In the genomic region with DNA sequence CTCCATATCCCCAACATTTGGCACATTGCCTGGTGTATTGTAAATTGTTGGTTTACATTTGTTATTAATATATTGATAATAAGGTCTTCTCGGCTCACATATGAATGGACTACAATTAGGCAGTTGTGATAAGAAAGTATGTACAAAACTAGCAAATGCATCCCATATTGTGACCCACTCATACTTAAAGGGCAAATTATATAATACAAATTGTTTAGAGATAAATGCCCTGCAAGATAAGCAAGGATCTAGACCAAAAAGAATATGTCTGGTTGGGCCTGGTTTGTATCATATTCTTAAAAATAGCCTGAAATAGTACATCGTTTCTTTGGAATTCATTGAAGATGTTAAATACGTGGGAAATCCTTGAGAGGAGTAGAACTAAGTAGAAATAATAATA, we compare ENCODE assay signal across 31 cellular contexts.
A peak's percentile ranks its signal among the peaks of the same experiment; 100 is the strongest.
DNase-seq lines count a peak whose midpoint lies in the region; ATAC-seq and TF ChIP-seq lines count a peak whose summit lies in the region.
"Had no signal": no experiment of that assay in that cellular context is flagged by ENCODE, and none has a peak within 500 bp of the region (broad histone marks: within the 10 kb centered on the region; RNA-seq: fewer than 3 reads in every experiment).

No MANE protein-coding gene starts in this region.

- DNase-seq in SK-N-SH (peak; percentile 27), NOMO-1 treated with DMSO at 0.1 percent for 48 hours (lab: John Stamatoyannopoulos, UW; ENCODE audit: unreplicated experiment) (no peak)
- DNase-seq: 8988T; ACHN; AML-193; BE2C; C1 segment of cervical spinal cord; Caco-2; Calu3; CD4-positive, alpha-beta memory T cell; CD4-positive, alpha-beta T cell; CD4-positive, CD25-positive, alpha-beta regulatory T cell; CD8-positive, alpha-beta memory T cell; CD8-positive, alpha-beta T cell; COR-L47; DMS 273 treated with DMSO at 0.1 percent for 48 hours; DMS153; DMS53; DMS79; DMS79 treated with DMSO at 0.1 percent for 48 hours; DND-41; EL had no signal

- ATAC-seq in SK-N-SH treated with all-trans-retinoic acid at 6 μM for 48 hours (no peak), HG03378 (IDR thresholded peaks at IDR 0.05; ENCODE audit: unreplicated experiment) (no peak), GM19023 (IDR thresholded peaks at IDR 0.05; ENCODE audit: unreplicated experiment) (no peak)
- ATAC-seq: A549; CD8-positive, alpha-beta T cell had no signal

- H3K9me3 ChIP-seq in SK-N-SH (no peaks in the 10 kb centered on the region), parathyroid adenoma (ENCODE audit: control insufficient read depth, low read length) (no peaks in the 10 kb centered on the region)
- H3K9me3 ChIP-seq: A549; BLaER1; BLaER1 treated with 17β-estradiol and CSF1 and Interleukin-3, amounts not matched to agents 10 nM and 100 nM had no signal

- POLR2A ChIA-PET in SK-N-SH (lab: Yijun Ruan, JAX), result no interaction called here

- H3K36me3 ChIP-seq in SK-N-SH (replicated peaks in 1 of 2; ENCODE audit: control insufficient read depth in 1 of 2, insufficient read depth in 2 of 2, low read length in 1 of 2) (no peaks in the 10 kb centered on the region), parathyroid adenoma (ENCODE audit: control insufficient read depth, insufficient read depth, low read length) (no peaks in the 10 kb centered on the region)
- H3K36me3 ChIP-seq: BE2C; BLaER1; BLaER1 treated with 17β-estradiol and CSF1 and Interleukin-3, amounts not matched to agents 10 nM and 100 nM had no signal

- H3F3A ChIP-seq in SK-N-SH (replicated peaks; ENCODE audit: insufficient read depth), result no peaks in the 10 kb centered on the region

- H3K4me3 ChIP-seq in SK-N-SH (ENCODE audit: low read depth in 2 of 2, low read length in 1 of 2) (no peak overlapping the region), parathyroid adenoma (ENCODE audit: low read depth, low read length) (no peak overlapping the region)
- H3K4me3 ChIP-seq: A549; BLaER1; BLaER1 treated with 17β-estradiol and CSF1 and Interleukin-3, amounts not matched to agents 10 nM and 100 nM had no signal

- 19% methylated on average over 3 of the region's 3 CpGs for WGBS in SK-N-SH (ENCODE audit: low lambda C conversion rate)

- no peak for TF ChIP-seq CTCF in SK-N-SH (IDR thresholded peaks at IDR 0.05)
- no peak for TF ChIP-seq CTCF in parathyroid adenoma (IDR thresholded peaks at IDR 0.05)

- no peaks in the 10 kb centered on the region for H4K20me1 ChIP-seq in SK-N-SH (ENCODE audit: insufficient read depth)
- H4K20me1 ChIP-seq: BLaER1; BLaER1 treated with 17β-estradiol and CSF1 and Interleukin-3, amounts not matched to agents 10 nM and 100 nM had no signal

- H3K9ac ChIP-seq in SK-N-SH (no peak overlapping the region), parathyroid adenoma (peak overlapping the region; percentile 14)
- H3K9ac ChIP-seq: BLaER1; BLaER1 treated with 17β-estradiol and CSF1 and Interleukin-3, amounts not matched to agents 10 nM and 100 nM had no signal

- CTCF ChIA-PET in SK-N-SH (lab: Yijun Ruan, JAX), result interaction anchor here (0.6 kb wide), 1 partner anchor 106 kb away, joined by 3 read pairs; no protein-coding TSS in a partner anchor

- no peak for TF ChIP-seq RAD21 in SK-N-SH (IDR thresholded peaks at IDR 0.05; ENCODE audit: low read length)

- no peak overlapping the region for H3K27ac ChIP-seq in SK-N-SH (ENCODE audit: low read depth in 2 of 2, low read length in 1 of 2)
- no peak overlapping the region for H3K27ac ChIP-seq in parathyroid adenoma
- H3K27ac ChIP-seq: 22Rv1; A549; BLaER1; BLaER1 treated with 17β-estradiol and CSF1 and Interleukin-3, amounts not matched to agents 10 nM and 100 nM; C4-2B had no signal

- H3K4me1 ChIP-seq in SK-N-SH (ENCODE audit: control insufficient read depth in 1 of 2, insufficient read depth in 2 of 2, low read depth in 1 of 2, low read length in 1 of 2) (no peaks in the 10 kb centered on the region), parathyroid adenoma (no peaks in the 10 kb centered on the region)
- H3K4me1 ChIP-seq: A549; BE2C; BLaER1; BLaER1 treated with 17β-estradiol and CSF1 and Interleukin-3, amounts not matched to agents 10 nM and 100 nM; Caco-2 had no signal

- H3K4me2 ChIP-seq in SK-N-SH, result no peak overlapping the region
- no peak overlapping the region for H3K4me2 ChIP-seq in parathyroid adenoma (ENCODE audit: low read length)
- H3K4me2 ChIP-seq: A549; BLaER1; BLaER1 treated with 17β-estradiol and CSF1 and Interleukin-3, amounts not matched to agents 10 nM and 100 nM had no signal

- H3K27me3 ChIP-seq in SK-N-SH (ENCODE audit: insufficient read depth) (no peaks in the 10 kb centered on the region), parathyroid adenoma (ENCODE audit: control insufficient read depth, insufficient read depth, low read length) (no peaks in the 10 kb centered on the region)
- H3K27me3 ChIP-seq: BE2C; BLaER1; BLaER1 treated with 17β-estradiol and CSF1 and Interleukin-3, amounts not matched to agents 10 nM and 100 nM had no signal

- H3K79me2 ChIP-seq in SK-N-SH (ENCODE audit: insufficient read depth) (no peaks in the 10 kb centered on the region), parathyroid adenoma (no peaks in the 10 kb centered on the region)

- no peaks in the 10 kb centered on the region for H3K9me2 ChIP-seq in SK-N-SH

- H2AFZ ChIP-seq in SK-N-SH (ENCODE audit: low read depth) (no peak overlapping the region), parathyroid adenoma (no peak overlapping the region)

- peak in 1 of 2 experiments; percentile 63; a peak in 1 of 4 replicates for TF ChIP-seq EP300 in SK-N-SH (IDR thresholded peaks at IDR 0.05; ENCODE audit: borderline replicate concordance in 1 of 2, low read depth in 1 of 2, low read length in 1 of 2)

TF ChIP-seq in SK-N-SH, 30 proteins besides CTCF, POLR2A, EP300 and RAD21:
- TF ChIP-seq RFX5 (IDR thresholded peaks at IDR 0.05; ENCODE audit: low read length) (no peak), RCOR1 (IDR thresholded peaks at IDR 0.05; ENCODE audit: low read length) (peak; percentile 62), GATA2 (CRISPR knock-in tag; IDR thresholded peaks at IDR 0.05) (peak; percentile 43; the same call in 1 of the 2 replicates), POLR2AphosphoS5 (IDR thresholded peaks at IDR 0.05; ENCODE audit: low read depth, low read length) (no peak), TCF12 (IDR thresholded peaks at IDR 0.05) (peak; percentile 17; the same call in 1 of the 2 replicates), MXI1 (IDR thresholded peaks at IDR 0.05; ENCODE audit: low read depth, low read length) (no peak)

TF ChIP-seq in SK-N-SH treated with all-trans-retinoic acid at 6 μM for 48 hours, 23 proteins besides CTCF, POLR2A, EP300 and RAD21:
- peak; percentile 15; the same call in 1 of the 2 replicates for TF ChIP-seq ISL1 (CRISPR knock-in tag; IDR thresholded peaks at IDR 0.05)
- TF ChIP-seq GLIS3 (CRISPR knock-in tag; IDR thresholded peaks at IDR 0.05), result no peak
- no peak for TF ChIP-seq TOX (CRISPR knock-in tag; IDR thresholded peaks at IDR 0.05; ENCODE audit: borderline replicate concordance)
- TF ChIP-seq TCF4 (CRISPR knock-in tag; IDR thresholded peaks at IDR 0.05; ENCODE audit: borderline replicate concordance), result peak; percentile 51; the same call in 1 of the 2 replicates
- TF ChIP-seq OSR1 (CRISPR knock-in tag; IDR thresholded peaks at IDR 0.05), result no peak
